In the genomic region with DNA sequence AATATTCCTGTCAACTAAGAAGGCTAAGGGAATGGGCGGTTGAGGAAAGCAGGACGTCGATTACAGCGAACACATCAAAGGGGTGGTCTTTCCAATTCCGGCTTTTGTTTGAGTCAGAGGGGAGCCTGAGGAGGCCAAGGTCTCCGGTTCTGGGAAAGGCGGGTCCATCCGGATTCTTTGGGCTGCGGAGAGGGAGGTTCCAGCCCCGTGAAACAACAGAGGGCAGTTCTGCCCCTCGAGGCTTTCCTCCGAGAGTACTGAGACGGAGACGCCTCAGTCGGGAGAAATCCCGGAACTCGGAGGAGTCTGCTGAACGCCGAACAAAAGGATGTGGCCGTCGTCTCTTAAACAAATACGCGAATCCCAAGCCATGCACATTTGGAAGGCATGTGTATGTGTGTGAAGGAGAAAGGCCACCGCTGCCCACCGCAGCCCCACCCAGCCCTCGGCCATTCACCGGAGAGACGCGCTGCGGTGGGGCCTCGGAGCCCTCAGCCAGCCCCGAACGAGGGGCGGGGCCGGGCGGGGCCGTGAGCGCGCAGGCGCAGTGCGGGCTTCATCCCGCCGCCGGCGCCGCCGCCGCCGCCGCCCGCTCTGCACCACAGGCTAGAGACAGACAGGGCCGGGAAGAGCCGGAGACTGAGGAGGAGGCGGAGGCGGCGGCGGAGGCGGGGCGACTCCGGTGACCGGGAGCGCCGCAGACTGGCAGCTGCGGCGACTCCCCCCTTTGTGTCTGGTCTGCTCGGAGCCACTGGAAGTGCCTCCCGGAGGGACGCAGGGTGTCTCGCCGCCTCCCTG, we compare ENCODE assay signal across 8 cellular contexts. TPM values are rescaled to one million over a fixed set of nuclear protein-coding genes. Genes with fewer than 3 reads are reported as not detected.
A peak's percentile ranks its signal among the peaks of the same experiment; 100 is the strongest.
DNase-seq lines count a peak whose midpoint lies in the region; ATAC-seq and TF ChIP-seq lines count a peak whose summit lies in the region.

A gene (plus strand): TSS at position 717 of the 798 bp plus-strand sequence. CDS start 1,148 bp downstream, outside the sequence.

- peak within 1 kb of the TSS; percentile 98 for H3K9ac ChIP-seq in endocrine pancreas (ENCODE audit: control insufficient read depth, insufficient read depth, low read length)
- H3K9ac ChIP-seq in mesendoderm (ENCODE audit: low read length), result peak within 1 kb of the TSS; percentile 94

- CTCF ChIA-PET in CD8-positive, alpha-beta T cell (lab: Charles Lee), result no interaction called here

- H3K27me3 ChIP-seq in CD8-positive, alpha-beta T cell (ENCODE audit: insufficient read depth, low read length), result no peaks in the 10 kb centered on the region
- no peaks in the 10 kb centered on the region for H3K27me3 ChIP-seq in endocrine pancreas (ENCODE audit: control insufficient read depth, insufficient read depth, low read length)
- H3K27me3 ChIP-seq in mesendoderm (ENCODE audit: insufficient read depth, low read length, poor library complexity), result no peaks in the 10 kb centered on the region

- H4K8ac ChIP-seq in mesendoderm (ENCODE audit: low read depth, low read length), result no peak within 1 kb of the TSS

- peak within 1 kb of the TSS; percentile 81 for H2BK5ac ChIP-seq in mesendoderm (ENCODE audit: low read length)

- H3K56ac ChIP-seq in mesendoderm (ENCODE audit: low read length), result peak within 1 kb of the TSS; percentile 95

- WGBS in mesendoderm (ENCODE audit: extremely low coverage, insufficient coverage, low lambda C conversion rate), result no CpG with 5 or more reads among the region's 70 CpGs

- H3K79me2 ChIP-seq in mesendoderm (ENCODE audit: control insufficient read depth, insufficient read depth, low read length), result peaks cover 38% of the 10 kb centered on the region

- ATAC-seq in CD8-positive, alpha-beta T cell, result peak; percentile 77
- peak; percentile 56 for ATAC-seq in GM19468 (IDR thresholded peaks at IDR 0.05; ENCODE audit: extremely low read depth, unreplicated experiment)

- peak within 1 kb of the TSS; percentile 79 for H3K4me2 ChIP-seq in mesendoderm (ENCODE audit: low read length)

- intact Hi-C loops in CD8-positive, alpha-beta T cell (cut with DNase I, micrococcal nuclease), result loop anchor here (1.0 to 10.0 kb wide), 14 partner anchors 74 to 1329 kb away; a partner anchor contains a TSS

- H4K5ac ChIP-seq in mesendoderm (ENCODE audit: low read length), result no peak within 1 kb of the TSS

- H3K23ac ChIP-seq in mesendoderm (ENCODE audit: low read length), result peak within 1 kb of the TSS; percentile 96

- H3K36me3 Mint-ChIP-seq in CD8-positive, alpha-beta T cell, result peaks cover 17% of the 10 kb centered on the region

- H3K9me3 Mint-ChIP-seq in CD8-positive, alpha-beta T cell, result no peaks in the 10 kb centered on the region

- H2BK15ac ChIP-seq in mesendoderm (replicated peaks; ENCODE audit: low read depth), result no peak within 1 kb of the TSS

- peak; percentile 63 to 90 (median 78) for DNase-seq in CD8-positive, alpha-beta T cell
- DNase-seq in HS-5 (ENCODE audit: low read depth) (peak; percentile 84), NOMO-1 (lab: John Stamatoyannopoulos, UW; ENCODE audit: unreplicated experiment in 2 of 2) (peak; percentile 72 to 86), mesendoderm (peak; percentile 98)
- DNase-seq in activated CD8-positive, alpha-beta memory T cell treated with anti-CD3 and anti-CD28 coated beads for 48 hours (ENCODE audit: low read depth in 2 of 3, low spot score in 2 of 3), result peak; percentile 55 to 84 (median 74)
- peak; percentile 83 for DNase-seq in stimulated activated CD8-positive, alpha-beta memory T cell treated with anti-CD3 and anti-CD28 coated beads, Interleukin-12 subunit alpha, Interleukin-12 subunit beta, amount 100 ng/mL, for 4 hours (ENCODE audit: low read depth)

- H3K18ac ChIP-seq in mesendoderm (ENCODE audit: low read length), result peak within 1 kb of the TSS; percentile 97

- no peak for TF ChIP-seq CTCF in CD8-positive, alpha-beta T cell (IDR thresholded peaks at IDR 0.05)

- H3K27ac Mint-ChIP-seq in CD8-positive, alpha-beta T cell, result peak within 1 kb of the TSS; percentile 93

- H2AK5ac ChIP-seq in mesendoderm (ENCODE audit: low read length), result no peak within 1 kb of the TSS

- H3K27ac ChIP-seq in CD8-positive, alpha-beta T cell (ENCODE audit: low read depth, low read length), result peak within 1 kb of the TSS; percentile 64
- peak within 1 kb of the TSS; percentile 98 for H3K27ac ChIP-seq in mesendoderm (ENCODE audit: low read depth, low read length)

- peak within 1 kb of the TSS; percentile 99 for H3K4ac ChIP-seq in mesendoderm (ENCODE audit: low read depth, low read length)

- peaks cover 23% of the 10 kb centered on the region for H3K4me1 ChIP-seq in CD8-positive, alpha-beta T cell (ENCODE audit: insufficient read depth, low read length)
- no peaks in the 10 kb centered on the region for H3K4me1 ChIP-seq in endocrine pancreas (ENCODE audit: control insufficient read depth, insufficient read depth, low read length)
- H3K4me1 ChIP-seq in mesendoderm (ENCODE audit: control insufficient read depth, low read depth, low read length), result peaks cover 2% of the 10 kb centered on the region

- H2BK120ac ChIP-seq in mesendoderm (ENCODE audit: low read depth, low read length), result peak within 1 kb of the TSS; percentile 98

- peak within 1 kb of the TSS; percentile 99 for H3K4me3 Mint-ChIP-seq in CD8-positive, alpha-beta T cell

- H3K79me1 ChIP-seq in mesendoderm (ENCODE audit: low read length), result peaks cover 2% of the 10 kb centered on the region

- peaks cover 30% of the 10 kb centered on the region for H3K4me1 Mint-ChIP-seq in CD8-positive, alpha-beta T cell (ENCODE audit: low read depth)

- no peaks in the 10 kb centered on the region for H3K36me3 ChIP-seq in CD8-positive, alpha-beta T cell (ENCODE audit: insufficient read depth, low read length)
- H3K36me3 ChIP-seq in endocrine pancreas (ENCODE audit: control insufficient read depth, insufficient read depth, low read length) (no peaks in the 10 kb centered on the region), mesendoderm (ENCODE audit: control insufficient read depth, insufficient read depth, low read length) (no peaks in the 10 kb centered on the region)

- no peaks in the 10 kb centered on the region for H3K9me3 ChIP-seq in CD8-positive, alpha-beta T cell (ENCODE audit: low read length)
- H3K9me3 ChIP-seq in endocrine pancreas (ENCODE audit: control insufficient read depth, low read length), result no peaks in the 10 kb centered on the region

- H3K27me3 Mint-ChIP-seq in CD8-positive, alpha-beta T cell (ENCODE audit: low read depth), result no peaks in the 10 kb centered on the region

- POLR2A ChIA-PET in CD8-positive, alpha-beta T cell (lab: Charles Lee), result no interaction called here

- H3K4me3 ChIP-seq in CD8-positive, alpha-beta T cell (ENCODE audit: low read depth, low read length), result peak within 1 kb of the TSS; percentile 61
- H3K4me3 ChIP-seq in endocrine pancreas (ENCODE audit: control insufficient read depth, insufficient read depth, low read length) (peak within 1 kb of the TSS; percentile 98), mesendoderm (ENCODE audit: low read length) (peak within 1 kb of the TSS; percentile 81)

RNA-seq across cellular contexts. Expression of the gene that starts here (rescaled TPM):
- total RNA-seq in CD8-positive, alpha-beta T cell, result 1 to 10 TPM; 9.4 to 9.6 TPM
- 15.0 TPM for polyA plus RNA-seq in mesendoderm (2013, experiment 1 of 2)
- 15.1 TPM for polyA plus RNA-seq in mesendoderm (2013, experiment 2 of 2)

Comparison
In these comparisons a context has a peak if more than half of its experiments do, and no peak if none do; other contexts are left out.
1. Peak in every context shown above with its lines: DNase-seq, ATAC-seq, H3K4me3 ChIP-seq and H3K27ac ChIP-seq.